ENCODE assay signal across 2 cellular contexts in the genomic region with DNA sequence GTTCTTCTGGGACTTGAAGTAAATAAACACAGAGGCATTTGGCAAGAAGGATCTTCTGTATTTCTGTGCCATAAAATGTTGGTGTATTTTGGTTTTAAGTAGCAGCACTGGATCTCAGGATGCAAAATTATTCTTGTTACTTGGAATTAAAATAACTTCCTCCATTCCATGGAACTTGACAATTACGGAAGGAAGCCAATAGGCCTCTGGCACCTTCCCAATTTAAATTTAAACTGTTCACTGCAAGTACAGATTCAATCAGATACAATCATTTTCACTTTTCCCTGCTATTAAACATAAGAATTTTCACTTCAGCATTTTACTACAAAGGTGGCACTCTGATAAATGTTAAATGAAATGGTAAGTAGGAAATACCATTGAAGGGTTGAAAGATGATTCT.
TF ChIP-seq lines count a peak whose summit lies in the region.

No MANE protein-coding gene starts in this region.

TF ChIP-seq in GM23338, 12 proteins besides CTCF, POLR2A, EP300 and RAD21 (continued from another document):
- TF ChIP-seq EZH2 (IDR thresholded peaks at IDR 0.05; ENCODE audit: low read depth, unreplicated experiment) (no peak), EZH2phosphoT487 (IDR thresholded peaks at IDR 0.05; ENCODE audit: unreplicated experiment) (no peak), CREB1 (CRISPR knock-in tag; IDR thresholded peaks at IDR 0.05; ENCODE audit: low read depth) (no peak), NANOG (IDR thresholded peaks at IDR 0.05; ENCODE audit: borderline replicate concordance) (no peak)
TF ChIP-seq in GM23338: peak in this region for 0.

TF ChIP-seq in endothelial cell of umbilical vein, 7 proteins besides CTCF, POLR2A, EP300 and RAD21:
- TF ChIP-seq GATA2 (IDR thresholded peaks at IDR 0.05; ENCODE audit: insufficient read depth, insufficient read length, low read depth, low read length) = no peak
- TF ChIP-seq FOS (IDR thresholded peaks at IDR 0.05; ENCODE audit: borderline replicate concordance, insufficient read depth, low read length) = no peak
- TF ChIP-seq JUN (IDR thresholded peaks at IDR 0.05; ENCODE audit: borderline replicate concordance, insufficient read depth, insufficient read length, low read depth) = no peak
- no peak for TF ChIP-seq POLR2AphosphoS5 (IDR thresholded peaks at IDR 0.05; ENCODE audit: insufficient read depth, low read depth, low read length)
- TF ChIP-seq, protein P1, sequence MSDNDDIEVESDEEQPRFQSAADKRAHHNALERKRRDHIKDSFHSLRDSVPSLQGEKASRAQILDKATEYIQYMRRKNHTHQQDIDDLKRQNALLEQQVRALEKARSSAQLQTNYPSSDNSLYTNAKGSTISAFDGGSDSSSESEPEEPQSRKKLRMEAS (IDR thresholded peaks at IDR 0.05; ENCODE audit: insufficient read depth, insufficient read length) = no peak
- TF ChIP-seq MYC (IDR thresholded peaks at IDR 0.05; ENCODE audit: low read depth, low read length) = no peak
- TF ChIP-seq EZH2 (IDR thresholded peaks at IDR 0.05; ENCODE audit: borderline replicate concordance, low read depth, low read length, severe bottlenecking) = no peak
